Comparison of ENCODE assay signal across 10 cellular contexts in genomic region chr7:131606346-131607290, GRCh38. TPM values are rescaled to one million over a fixed set of nuclear protein-coding genes. Genes with fewer than 3 reads are reported as not detected.
DNase-seq lines count a peak whose midpoint lies in the region; ATAC-seq and TF ChIP-seq lines count a peak whose summit lies in the region.
"Had no signal": no experiment of that assay in that cellular context is flagged by ENCODE, and none has a peak within 500 bp of the region (broad histone marks: within the 10 kb centered on the region; RNA-seq: fewer than 3 reads in every experiment).

No MANE protein-coding gene starts in this region.

- CTCF ChIA-PET in RWPE1 (lab: Yijun Ruan, JAX) = interaction anchor here (0.6 kb wide), 1 partner anchor 40 kb away, joined by 3 read pairs; no protein-coding TSS in a partner anchor

- DNase-seq in LNCaP clone FGC (ENCODE audit: low read depth) (peak; percentile 78), SKM-1 (lab: John Stamatoyannopoulos, UW; ENCODE audit: unreplicated experiment) (peak; percentile 80), GM19240 (ENCODE audit: insufficient read length, low spot score) (no peak), smooth muscle cell (lab: John Stamatoyannopoulos, UW; ENCODE audit: unreplicated experiment) (no peak), RWPE1 (ENCODE audit: low spot score) (no peak)
- DNase-seq: heart right ventricle had no signal

- no peak overlapping the region for H3K4me2 ChIP-seq in smooth muscle cell

- peak overlapping the region; percentile 86 for H3K9ac ChIP-seq in iPS-20b (ENCODE audit: low read depth, low read length)
- no peak overlapping the region for H3K9ac ChIP-seq in smooth muscle cell (ENCODE audit: low read depth)

- WGBS in smooth muscle cell (ENCODE audit: low lambda C conversion rate) = 81% methylated on average over 11 of the region's 11 CpGs

- H3F3A ChIP-seq in smooth muscle cell (ENCODE audit: low read depth) = no peaks in the 10 kb centered on the region

- POLR2A ChIA-PET in RWPE1 (lab: Yijun Ruan, JAX; ENCODE audit: low non-redundant PET) = no interaction called here

- no peaks in the 10 kb centered on the region for H3K79me2 ChIP-seq in smooth muscle cell (ENCODE audit: low read depth)

- H3K27ac ChIP-seq in C4-2B (peak overlapping the region; percentile 7; the same call in 1 of the 2 replicates), iPS-20b (ENCODE audit: low read length) (peak overlapping the region; percentile 98), smooth muscle cell (ENCODE audit: low read depth) (no peak overlapping the region), RWPE1 (no peak overlapping the region)
- H3K27ac ChIP-seq: heart right ventricle had no signal

- H3K4me1 ChIP-seq in iPS-20b (ENCODE audit: insufficient read depth, low read length) (peaks cover 46% of the 10 kb centered on the region), smooth muscle cell (ENCODE audit: low read depth) (peaks cover 57% of the 10 kb centered on the region)

- H3K4me3 ChIP-seq in LNCaP clone FGC (ENCODE audit: low read depth, low read length) (no peak overlapping the region), iPS-20b (ENCODE audit: low read length) (no peak overlapping the region), smooth muscle cell (no peak overlapping the region)
- H3K4me3 ChIP-seq: heart right ventricle, upper lobe of left lung had no signal

- no peak for ATAC-seq in HG03457 (IDR thresholded peaks at IDR 0.05; ENCODE audit: unreplicated experiment)

- H3K36me3 ChIP-seq in iPS-20b (ENCODE audit: insufficient read depth, low read depth, low read length) (no peaks in the 10 kb centered on the region), smooth muscle cell (ENCODE audit: low read depth) (no peaks in the 10 kb centered on the region)
- H3K36me3 ChIP-seq: heart right ventricle, upper lobe of left lung had no signal

- H4K20me1 ChIP-seq in smooth muscle cell (ENCODE audit: low read depth) = no peaks in the 10 kb centered on the region

- no peak for TF ChIP-seq CTCF in C4-2B (conservative IDR thresholded peaks at IDR 0.05)
- TF ChIP-seq CTCF in LNCaP clone FGC (IDR thresholded peaks at IDR 0.05; ENCODE audit: control insufficient read depth, extremely low read depth, insufficient read depth) = no peak
- TF ChIP-seq CTCF in smooth muscle cell (IDR thresholded peaks at IDR 0.05; ENCODE audit: borderline replicate concordance, insufficient read depth, poor library complexity, severe bottlenecking) = no peak
- TF ChIP-seq CTCF in RWPE1 (conservative IDR thresholded peaks at IDR 0.05; ENCODE audit: low read depth) = no peak

- H3K27me3 ChIP-seq in iPS-20b (ENCODE audit: insufficient read depth, low read length) (no peaks in the 10 kb centered on the region), smooth muscle cell (ENCODE audit: low read depth) (no peaks in the 10 kb centered on the region)
- H3K27me3 ChIP-seq: heart right ventricle, upper lobe of left lung had no signal

- H3K9me3 ChIP-seq in iPS-20b (ENCODE audit: insufficient read depth, low read depth, low read length) (no peaks in the 10 kb centered on the region), smooth muscle cell (replicated peaks; ENCODE audit: low read depth) (no peaks in the 10 kb centered on the region)
- H3K9me3 ChIP-seq: heart right ventricle, upper lobe of left lung had no signal

- H2AFZ ChIP-seq in smooth muscle cell (ENCODE audit: low read depth) = no peak overlapping the region

RNA-seq across cellular contexts. Expression of gene PODXL, which starts 50.2 kb away (rescaled TPM):
- 7.3 and 10.8 TPM in 2 replicates for total RNA-seq in smooth muscle cell
- 2.1 and 11.1 TPM in 2 replicates for polyA plus RNA-seq in smooth muscle cell

Comparison
In these comparisons a context has a peak if more than half of its experiments do, and no peak if none do; other contexts are left out.
1. H3K27ac ChIP-seq: peak in C4-2B (single experiment) and iPS-20b (single experiment); none in smooth muscle cell (single experiment) and RWPE1 (single experiment).
2. DNase-seq: peak in LNCaP clone FGC (single experiment) and SKM-1 (single experiment); none in GM19240 (single experiment), smooth muscle cell (single experiment) and RWPE1 (single experiment).